In genomic region chr19:46015080-46015960, GRCh38 we compare ENCODE assay signal across 9 cellular contexts. TPM values are rescaled to one million over a fixed set of nuclear protein-coding genes. Genes with fewer than 3 reads are reported as not detected.
A peak's percentile ranks its signal among the peaks of the same experiment; 100 is the strongest.
DNase-seq lines count a peak whose midpoint lies in the region; ATAC-seq and TF ChIP-seq lines count a peak whose summit lies in the region.
"Had no signal": no experiment of that assay in that cellular context is flagged by ENCODE, and none has a peak within 500 bp of the region (broad histone marks: within the 10 kb centered on the region; RNA-seq: fewer than 3 reads in every experiment).

No MANE protein-coding gene starts in this region.

- peaks cover 13 to 22% (median 19%) of the 10 kb centered on the region in 3 donors for H3K4me1 Mint-ChIP-seq in CD8-positive, alpha-beta memory T cell
- H3K4me1 Mint-ChIP-seq in activated CD4-positive, alpha-beta memory T cell treated with anti-CD3 and anti-CD28 coated beads for 36 hours (ENCODE audit: low read depth): peaks cover 17% of the 10 kb centered on the region
- peaks cover 17% of the 10 kb centered on the region for H3K4me1 Mint-ChIP-seq in mesothelial cell of epicardium

- H3K36me3 ChIP-seq in CD8-positive, alpha-beta memory T cell (ENCODE audit: insufficient read depth, low read length): no peaks in the 10 kb centered on the region
- no peaks in the 10 kb centered on the region for H3K36me3 ChIP-seq in duodenal mucosa (ENCODE audit: control insufficient read depth in 1 of 2, insufficient read depth in 2 of 2, low read length in 2 of 2)

- peak overlapping the region in 1 of 2 donors; percentile 13 for H3K9ac ChIP-seq in duodenal mucosa (ENCODE audit: low read depth in 1 of 2, low read length in 2 of 2)

- H3K9me3 Mint-ChIP-seq in CD8-positive, alpha-beta memory T cell: no peaks in the 10 kb centered on the region
- H3K9me3 Mint-ChIP-seq in activated CD4-positive, alpha-beta memory T cell treated with anti-CD3 and anti-CD28 coated beads for 36 hours: no peaks in the 10 kb centered on the region
- no peaks in the 10 kb centered on the region for H3K9me3 Mint-ChIP-seq in mesothelial cell of epicardium

- peaks cover 10% of the 10 kb centered on the region for H3K4me1 ChIP-seq in CD8-positive, alpha-beta memory T cell (ENCODE audit: insufficient read depth, low read length)
- peaks cover 13 to 17% of the 10 kb centered on the region in 2 donors for H3K4me1 ChIP-seq in duodenal mucosa (ENCODE audit: control insufficient read depth in 1 of 2, insufficient read depth in 2 of 2, low read length in 2 of 2)

- POLR2A ChIA-PET in CD8-positive, alpha-beta memory T cell (lab: Charles Lee): interaction anchor here (1.6 kb wide), 1 partner anchor 129 kb away, joined by 5 read pairs; the partner anchor contains the start of gene IRF2BP1
- POLR2A ChIA-PET in activated CD4-positive, alpha-beta memory T cell treated with anti-CD3 and anti-CD28 coated beads for 36 hours (lab: Charles Lee): interaction anchor here (0.9 kb wide), 1 partner anchor 100 kb away, joined by 3 read pairs; no protein-coding TSS in a partner anchor

- peak overlapping the region; percentile 70 to 84 (median 80) for H3K4me3 Mint-ChIP-seq in CD8-positive, alpha-beta memory T cell
- H3K4me3 Mint-ChIP-seq in activated CD4-positive, alpha-beta memory T cell treated with anti-CD3 and anti-CD28 coated beads for 36 hours: peak overlapping the region; percentile 67
- peak overlapping the region; percentile 71 for H3K4me3 Mint-ChIP-seq in mesothelial cell of epicardium

- H3K27me3 ChIP-seq in CD8-positive, alpha-beta memory T cell (ENCODE audit: insufficient read depth, low read length, poor library complexity, severe bottlenecking): peaks cover 5% of the 10 kb centered on the region
- H3K27me3 ChIP-seq in duodenal mucosa (ENCODE audit: control insufficient read depth in 1 of 2, insufficient read depth in 2 of 2, low read length in 2 of 2): peaks cover 4 to 9% of the 10 kb centered on the region in 2 donors

- H3K27me3 Mint-ChIP-seq in CD8-positive, alpha-beta memory T cell: peaks cover 7 to 11% of the 10 kb centered on the region in 2 donors
- peaks cover 13% of the 10 kb centered on the region for H3K27me3 Mint-ChIP-seq in activated CD4-positive, alpha-beta memory T cell treated with anti-CD3 and anti-CD28 coated beads for 36 hours
- peaks cover 36% of the 10 kb centered on the region for H3K27me3 Mint-ChIP-seq in mesothelial cell of epicardium (ENCODE audit: low read depth)

- peak overlapping the region in 3 of 8 donors; percentile 26 to 70 (median 63) for H3K27ac Mint-ChIP-seq in CD8-positive, alpha-beta memory T cell
- H3K27ac Mint-ChIP-seq in activated CD4-positive, alpha-beta memory T cell treated with anti-CD3 and anti-CD28 coated beads for 36 hours: no peak overlapping the region
- H3K27ac Mint-ChIP-seq in mesothelial cell of epicardium: no peak overlapping the region

- ATAC-seq in HG02798 (IDR thresholded peaks at IDR 0.05; ENCODE audit: poor library complexity, unreplicated experiment): no peak
- ATAC-seq in GM21447 (IDR thresholded peaks at IDR 0.05; ENCODE audit: unreplicated experiment): no peak

- TF ChIP-seq CTCF in mesothelial cell of epicardium (IDR thresholded peaks at IDR 0.05; ENCODE audit: unreplicated experiment): no peak

- peaks cover 0 to 9% (median 1%) of the 10 kb centered on the region in 3 donors for H3K36me3 Mint-ChIP-seq in CD8-positive, alpha-beta memory T cell
- H3K36me3 Mint-ChIP-seq in activated CD4-positive, alpha-beta memory T cell treated with anti-CD3 and anti-CD28 coated beads for 36 hours: peaks cover 10% of the 10 kb centered on the region
- no peaks in the 10 kb centered on the region for H3K36me3 Mint-ChIP-seq in mesothelial cell of epicardium

- intact Hi-C loops in activated CD4-positive, alpha-beta memory T cell treated with anti-CD3 and anti-CD28 coated beads for 36 hours (cut with micrococcal nuclease): no loop called here

- peak overlapping the region; percentile 83 for H3K4me3 ChIP-seq in CD8-positive, alpha-beta memory T cell (ENCODE audit: low read length)
- H3K4me3 ChIP-seq in duodenal mucosa (ENCODE audit: low read depth in 1 of 2, low read length in 2 of 2): peak overlapping the region; percentile 80 to 88

- no peak overlapping the region for H3K27ac ChIP-seq in CD8-positive, alpha-beta memory T cell (ENCODE audit: low read depth, low read length)
- H3K27ac ChIP-seq in duodenal mucosa (ENCODE audit: low read depth, low read length): no peak overlapping the region

- CTCF ChIA-PET in CD8-positive, alpha-beta memory T cell (lab: Charles Lee): interaction anchor here (5.0 kb wide), 1 partner anchor 13 kb away, joined by 23 read pairs; no protein-coding TSS in a partner anchor
- CTCF ChIA-PET in activated CD4-positive, alpha-beta memory T cell treated with anti-CD3 and anti-CD28 coated beads for 36 hours (lab: Charles Lee): interaction anchor here (1.7 to 2.9 kb wide), 4 partner anchors 11 to 246 kb away, joined by 7 to 30 read pairs (median 10); partner anchors contain the start of genes FOXA3 and SIX5

- peak; percentile 35 to 71 (median 56) for DNase-seq in CD8-positive, alpha-beta memory T cell
- peak; percentile 90 to 92 (median 92) for DNase-seq in NCI-H1417 (lab: John Stamatoyannopoulos, UW)
- peak; percentile 79 for DNase-seq in activated CD4-positive, alpha-beta memory T cell treated with anti-CD3 and anti-CD28 coated beads for 36 hours
- peak in 1 of 2 experiments; percentile 64 for DNase-seq in mesothelial cell of epicardium (ENCODE audit: low spot score in 2 of 2, unreplicated experiment in 2 of 2)
- DNase-seq in stimulated activated CD8-positive, alpha-beta memory T cell treated with anti-CD3 and anti-CD28 coated beads, Interleukin-7, amount 100 ng/mL, for 1 hour (ENCODE audit: low read depth in 2 of 2): peak; percentile 24 to 48

- H3K9me3 ChIP-seq in CD8-positive, alpha-beta memory T cell (ENCODE audit: low read length): no peaks in the 10 kb centered on the region
- no peaks in the 10 kb centered on the region for H3K9me3 ChIP-seq in duodenal mucosa (ENCODE audit: control insufficient read depth in 1 of 2, low read length in 2 of 2)

RNA-seq across cellular contexts. Expression of gene PGLYRP1, which starts 7.5 kb away (rescaled TPM):
- not detected for total RNA-seq in CD8-positive, alpha-beta memory T cell
- polyA plus RNA-seq in CD8-positive, alpha-beta memory T cell: not detected
- total RNA-seq in activated CD4-positive, alpha-beta memory T cell treated with anti-CD3 and anti-CD28 coated beads for 36 hours: not detected
- not detected in 3 replicates for total RNA-seq in mesothelial cell of epicardium

RNA-seq across cellular contexts. Expression of gene CCDC61, which starts 20.1 kb away (rescaled TPM):
- total RNA-seq in CD8-positive, alpha-beta memory T cell: 10 to 100 TPM; 20.0 to 23.3 TPM
- polyA plus RNA-seq in CD8-positive, alpha-beta memory T cell: 13.8 TPM
- total RNA-seq in activated CD4-positive, alpha-beta memory T cell treated with anti-CD3 and anti-CD28 coated beads for 36 hours: 10 to 100 TPM; 28.4 to 30.5 TPM
- 21.5 to 24.9 TPM (median 22.3 TPM) in 3 replicates for total RNA-seq in mesothelial cell of epicardium

RNA-seq across cellular contexts. Expression of gene IGFL4, which starts 25.5 kb away (rescaled TPM):
- not detected for total RNA-seq in CD8-positive, alpha-beta memory T cell
- polyA plus RNA-seq in CD8-positive, alpha-beta memory T cell: not detected
- total RNA-seq in activated CD4-positive, alpha-beta memory T cell treated with anti-CD3 and anti-CD28 coated beads for 36 hours: not detected
- 1.8 to 2.8 TPM (median 2.4 TPM) in 3 replicates for total RNA-seq in mesothelial cell of epicardium
- total RNA-seq: liver had no signal
- polyA plus RNA-seq: liver had no signal

RNA-seq across cellular contexts. Expression of gene NOVA2, which starts 41.7 kb away (rescaled TPM):
- total RNA-seq in CD8-positive, alpha-beta memory T cell: not detected
- not detected for polyA plus RNA-seq in CD8-positive, alpha-beta memory T cell
- total RNA-seq in activated CD4-positive, alpha-beta memory T cell treated with anti-CD3 and anti-CD28 coated beads for 36 hours: not detected
- 0.51 to 1.2 TPM (median 0.67 TPM) in 3 replicates for total RNA-seq in mesothelial cell of epicardium
